ENCODE assay signal across 6 cellular contexts in the genomic region with DNA sequence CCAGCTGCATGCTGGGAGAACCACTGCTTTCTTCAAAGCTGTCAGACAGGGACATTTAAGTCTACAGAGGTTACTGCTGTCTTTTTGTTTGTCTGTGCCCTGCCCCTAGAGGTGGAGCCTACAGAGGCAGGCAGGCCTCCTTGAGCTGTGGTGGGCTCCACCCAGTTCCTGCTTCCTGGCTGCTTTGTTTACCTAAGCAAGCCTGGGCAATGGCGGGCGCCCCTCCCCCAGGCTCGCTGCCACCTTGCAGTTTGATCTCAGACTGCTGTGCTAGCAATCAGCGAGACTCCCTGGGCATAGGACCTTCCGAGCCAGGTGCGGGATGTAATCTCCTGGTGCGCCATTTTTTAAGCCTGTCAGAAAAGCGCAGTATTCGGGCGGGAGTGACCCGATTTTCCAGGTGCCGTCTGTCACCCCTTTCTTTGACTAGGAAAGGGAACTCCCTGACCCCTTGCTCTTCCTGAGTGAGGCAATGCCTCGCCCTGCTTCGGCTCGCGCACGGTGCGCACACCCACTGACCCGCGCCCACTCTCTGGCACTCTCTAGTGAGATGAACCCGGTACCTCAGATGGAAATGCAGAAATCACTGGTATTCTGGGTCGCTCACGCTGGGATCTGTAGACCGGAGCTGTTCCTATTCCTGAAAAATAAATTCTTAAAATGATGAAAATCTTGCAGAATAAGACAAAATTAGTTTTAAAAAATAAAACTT.
A peak's percentile ranks its signal among the peaks of the same experiment; 100 is the strongest.
DNase-seq lines count a peak whose midpoint lies in the region; TF ChIP-seq lines count a peak whose summit lies in the region.
"Not testable (repeated sequence)": the region's sequence is repeated elsewhere in the genome, so short reads cannot be mapped to it uniquely, and the experiment has no call there.

No MANE protein-coding gene starts in this region.

- not testable (repeated sequence) for H3K4me1 Mint-ChIP-seq in H9

- not testable (repeated sequence) for H4K8ac ChIP-seq in H9 (replicated peaks; ENCODE audit: insufficient read length, low read depth, low read length)

- H3K18ac ChIP-seq in H9 (ENCODE audit: insufficient read length, low read depth, low read length) = not testable (repeated sequence)

- H3K4me2 ChIP-seq in H9 (ENCODE audit: insufficient read depth, insufficient read length, low read length) = not testable (repeated sequence)

- H4K91ac ChIP-seq in H9 (ENCODE audit: insufficient read length, low read depth, low read length) = not testable (repeated sequence)

- not testable (repeated sequence) for H3K36me3 Mint-ChIP-seq in H9 (ENCODE audit: insufficient read depth in 1 of 3, low read depth in 3 of 3)

- not testable (repeated sequence) for H3K36me3 ChIP-seq in iPS-15b (ENCODE audit: control insufficient read depth, insufficient read depth, low read length)

- not testable (repeated sequence) for H2AFZ ChIP-seq in H9 (ENCODE audit: low read length)

- not testable (repeated sequence) for H2BK15ac ChIP-seq in H9 (ENCODE audit: low read depth, low read length)

- not testable (repeated sequence) for H3K14ac ChIP-seq in H9 (ENCODE audit: insufficient read depth, low read length)

- not testable (repeated sequence) for H3K23me2 ChIP-seq in H9 (ENCODE audit: insufficient read length, low read depth, low read length, poor library complexity, severe bottlenecking)

- H3K4ac ChIP-seq in H9 (ENCODE audit: low read depth, low read length) = not testable (repeated sequence)

- H3K27ac Mint-ChIP-seq in H9 = peak overlapping the region in 1 of 3 experiments; percentile 83; a peak in 1 of 7 replicates

- H2BK120ac ChIP-seq in H9 (ENCODE audit: low read depth, low read length, poor library complexity, severe bottlenecking) = not testable (repeated sequence)

- not testable (repeated sequence) for H4K5ac ChIP-seq in H9 (ENCODE audit: insufficient read length, low read depth, low read length)

- H3K27me3 ChIP-seq in H9 (ENCODE audit: insufficient read depth, low read length); iPS-15b (ENCODE audit: control insufficient read depth, insufficient read depth, low read length): not testable (repeated sequence)

- TF ChIP-seq CTCF in H9 (conservative IDR thresholded peaks at IDR 0.05) = not testable (repeated sequence)

- not testable (repeated sequence) for H3K9me3 Mint-ChIP-seq in H9

- H3K9ac ChIP-seq in H9 (ENCODE audit: extremely low read depth, insufficient read length, low read length); iPS-15b (ENCODE audit: low read depth, low read length): not testable (repeated sequence)

- H4K20me1 ChIP-seq in H9 (ENCODE audit: control insufficient read depth, insufficient read depth, insufficient read length) = not testable (repeated sequence)

- H3K79me1 ChIP-seq in H9 (ENCODE audit: insufficient read depth, low read depth, low read length, poor library complexity, severe bottlenecking) = not testable (repeated sequence)

- not testable (repeated sequence) for H3K27ac ChIP-seq in H9 (ENCODE audit: insufficient read length, low read depth, low read length)

- H3K23ac ChIP-seq in H9 (ENCODE audit: insufficient read length, low read depth, low read length) = not testable (repeated sequence)

- H3K4me3 Mint-ChIP-seq in H9 = peak overlapping the region in 1 of 2 experiments; percentile 42; a peak in 1 of 5 replicates

- not testable (repeated sequence) for H3K56ac ChIP-seq in H9 (ENCODE audit: insufficient read length, low read depth, low read length)

- not testable (repeated sequence) for H2BK12ac ChIP-seq in H9 (ENCODE audit: insufficient read length, low read depth, low read length)

- H2BK5ac ChIP-seq in H9 (ENCODE audit: insufficient read length, low read length) = not testable (repeated sequence)

- WGBS in H9 (ENCODE audit: extremely low coverage, insufficient read length, low lambda C conversion rate) = no CpG with 5 or more reads among the region's 24 CpGs

- not testable (repeated sequence) for H3T11ph ChIP-seq in H9 (ENCODE audit: low read length)

- H3K9me3 ChIP-seq in H9 (ENCODE audit: control insufficient read depth, low read depth, low read length); iPS-15b (ENCODE audit: control insufficient read depth, insufficient read depth, low read length): not testable (repeated sequence)

- not testable (repeated sequence) for H3K79me2 ChIP-seq in H9 (ENCODE audit: insufficient read depth, low read length)

- DNase-seq in DMS53 (lab: John Stamatoyannopoulos, UW) = peak; percentile 70
- DNase-seq in H9 = peak; percentile 31
- DNase-seq in NCI-H1105 (lab: John Stamatoyannopoulos, UW) = peak; percentile 0
- peak; percentile 68 for DNase-seq in NCI-H69 (lab: John Stamatoyannopoulos, UW)
- DNase-seq in RPMI8226 = peak; percentile 23

- not testable (repeated sequence) for H3K27me3 Mint-ChIP-seq in H9 (ENCODE audit: low read depth)

- H3K4me3 ChIP-seq in iPS-15b (ENCODE audit: low read depth, low read length) = peak overlapping the region; percentile 22

- not testable (repeated sequence) for H3K4me1 ChIP-seq in H9 (ENCODE audit: insufficient read depth, low read length); iPS-15b (ENCODE audit: control insufficient read depth, insufficient read depth, low read length)

- H2BK20ac ChIP-seq in H9 (ENCODE audit: low read depth, low read length, poor library complexity, severe bottlenecking) = not testable (repeated sequence)

- H2AK5ac ChIP-seq in H9 (ENCODE audit: insufficient read length, low read length) = not testable (repeated sequence)

Comparison
In these comparisons a context has a peak if more than half of its experiments do, and no peak if none do; other contexts are left out.
1. DNase-seq: peak in every context shown above with its lines; median percentile 70 in DMS53; 68 in NCI-H69; 31 in H9; 23 in RPMI8226; 0 in NCI-H1105.